In genomic region chr3:5298453-5298852, GRCh38 we compare ENCODE assay signal across 9 cellular contexts.
DNase-seq lines count a peak whose midpoint lies in the region; ATAC-seq and TF ChIP-seq lines count a peak whose summit lies in the region.
"Had no signal": no experiment of that assay in that cellular context is flagged by ENCODE, and none has a peak within 500 bp of the region (broad histone marks: within the 10 kb centered on the region; RNA-seq: fewer than 3 reads in every experiment).

No MANE protein-coding gene starts in this region.

- peaks cover 5% of the 10 kb centered on the region for H3K9me3 Mint-ChIP-seq in CD8-positive, alpha-beta T cell
- no peaks in the 10 kb centered on the region for H3K9me3 Mint-ChIP-seq in HFFc6

- no peaks in the 10 kb centered on the region for H3K27me3 ChIP-seq in CD8-positive, alpha-beta T cell (ENCODE audit: insufficient read depth, low read length)

- H3K4me1 Mint-ChIP-seq in CD8-positive, alpha-beta T cell (ENCODE audit: low read depth), result peaks cover 3% of the 10 kb centered on the region
- H3K4me1 Mint-ChIP-seq in HFFc6 (ENCODE audit: low read depth), result peaks cover 79% of the 10 kb centered on the region

- no peaks in the 10 kb centered on the region for H3K9me3 ChIP-seq in CD8-positive, alpha-beta T cell (ENCODE audit: low read length)

- POLR2A ChIA-PET in CD8-positive, alpha-beta T cell (lab: Charles Lee), result no interaction called here

- H3K4me3 Mint-ChIP-seq in CD8-positive, alpha-beta T cell, result no peak overlapping the region
- H3K4me3 Mint-ChIP-seq in HFFc6, result no peak overlapping the region
- H3K4me3 Mint-ChIP-seq: activated CD4-positive, alpha-beta T cell treated with anti-CD3 and anti-CD28 coated beads, Interleukin-2, amount 10 ng/mL, durations not matched to agents 24 days and 14 days had no signal

- DNase-seq in GM19238 (ENCODE audit: insufficient read length, low spot score) (peak; percentile 18), HT1080 (ENCODE audit: low read depth) (peak; percentile 18), kidney tubule cell (ENCODE audit: low spot score) (peak; percentile 62), HFFc6 (no peak)
- no peak for DNase-seq in CD8-positive, alpha-beta T cell
- no peak for DNase-seq in activated naive CD4-positive, alpha-beta T cell (lab: John Stamatoyannopoulos, UW)
- DNase-seq: activated CD4-positive, alpha-beta T cell treated with anti-CD3 and anti-CD28 coated beads, Interleukin-2, amount 10 ng/mL, durations not matched to agents 24 days and 14 days; stimulated activated naive CD4-positive, alpha-beta T cell treated with Interleukin-2 at 50 U/mL for 16 hours had no signal

- H3K36me3 ChIP-seq in CD8-positive, alpha-beta T cell (ENCODE audit: insufficient read depth, low read length), result no peaks in the 10 kb centered on the region

- intact Hi-C loops in CD8-positive, alpha-beta T cell (cut with DNase I, micrococcal nuclease), result loop anchor here in 1 of 2 experiments (10.0 kb wide), 1 partner anchor 164 kb away; no protein-coding TSS in a partner anchor

- H3K4me1 ChIP-seq in CD8-positive, alpha-beta T cell (ENCODE audit: insufficient read depth, low read length), result no peaks in the 10 kb centered on the region

- CTCF ChIA-PET in CD8-positive, alpha-beta T cell (lab: Charles Lee), result interaction anchor here (0.9 kb wide), 1 partner anchor 24 kb away, joined by 3 read pairs; no protein-coding TSS in a partner anchor

- TF ChIP-seq CTCF in CD8-positive, alpha-beta T cell (IDR thresholded peaks at IDR 0.05), result no peak
- TF ChIP-seq CTCF in HFFc6 (IDR thresholded peaks at IDR 0.05), result no peak

- H3K27ac Mint-ChIP-seq in CD8-positive, alpha-beta T cell, result no peak overlapping the region
- H3K27ac Mint-ChIP-seq in HFFc6, result no peak overlapping the region
- H3K27ac Mint-ChIP-seq: activated CD4-positive, alpha-beta T cell treated with anti-CD3 and anti-CD28 coated beads, Interleukin-2, amount 10 ng/mL, durations not matched to agents 24 days and 14 days had no signal

- peaks cover under 1% of the 10 kb centered on the region for H3K27me3 Mint-ChIP-seq in CD8-positive, alpha-beta T cell (ENCODE audit: low read depth)
- no peaks in the 10 kb centered on the region for H3K27me3 Mint-ChIP-seq in HFFc6 (ENCODE audit: insufficient read depth)

- H3K36me3 Mint-ChIP-seq in CD8-positive, alpha-beta T cell, result no peaks in the 10 kb centered on the region
- H3K36me3 Mint-ChIP-seq in HFFc6 (ENCODE audit: low read depth), result no peaks in the 10 kb centered on the region

- no peak overlapping the region for H3K27ac ChIP-seq in CD8-positive, alpha-beta T cell (ENCODE audit: low read depth, low read length)

- ATAC-seq in HG02642 (IDR thresholded peaks at IDR 0.05; ENCODE audit: poor library complexity, unreplicated experiment), result peak; percentile 99
- no peak for ATAC-seq in CD8-positive, alpha-beta T cell

- no peak overlapping the region for H3K4me3 ChIP-seq in CD8-positive, alpha-beta T cell (ENCODE audit: low read depth, low read length)

Comparison
In these comparisons a context has a peak if more than half of its experiments do, and no peak if none do; other contexts are left out.
1. DNase-seq: peak in GM19238 (single experiment), HT1080 (single experiment) and kidney tubule cell (single experiment); none in CD8-positive, alpha-beta T cell (0 of 7), HFFc6 (single experiment) and activated naive CD4-positive, alpha-beta T cell (0 of 4).